ENCODE assay signal across 17 cellular contexts in the genomic region with DNA sequence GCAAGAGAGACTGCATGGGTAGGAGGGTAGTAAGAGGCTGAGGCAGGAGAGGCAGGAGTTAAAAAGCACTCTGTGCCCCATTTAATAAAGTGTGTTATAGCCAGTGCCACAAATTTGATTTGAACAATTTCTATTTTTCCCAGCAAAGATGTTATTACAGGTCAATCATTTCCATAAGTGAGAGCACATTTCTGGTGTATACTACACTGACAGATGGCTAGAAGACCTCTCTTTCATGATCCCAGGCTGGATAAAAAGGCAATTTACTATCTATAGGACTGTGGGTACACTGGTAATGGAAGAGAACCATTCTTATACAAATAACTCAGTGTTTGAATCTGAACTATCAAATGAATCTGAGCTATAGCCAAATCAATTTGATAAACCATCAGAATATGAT.
DNase-seq lines count a peak whose midpoint lies in the region; ATAC-seq and TF ChIP-seq lines count a peak whose summit lies in the region.
"Had no signal": no experiment of that assay in that cellular context is flagged by ENCODE, and none has a peak within 500 bp of the region (broad histone marks: within the 10 kb centered on the region; RNA-seq: fewer than 3 reads in every experiment).

No MANE protein-coding gene starts in this region.

- intact Hi-C loops in testis (cut with DNase I; ENCODE audit: low total_unique reads): no loop called here

- H2AFZ ChIP-seq in SK-N-SH (ENCODE audit: low read depth) (no peak overlapping the region), neural cell (ENCODE audit: low read depth, low read length) (no peak overlapping the region)

- H3K4me1 ChIP-seq in SK-N-SH (ENCODE audit: control insufficient read depth in 1 of 2, insufficient read depth in 2 of 2, low read depth in 1 of 2, low read length in 1 of 2) (peaks cover 0 to 2% of the 10 kb centered on the region in 2 experiments; a peak in 2 of 4 replicates), testis (no peaks in the 10 kb centered on the region)
- H3K4me1 ChIP-seq: BE2C, BLaER1 had no signal

- H4K20me1 ChIP-seq in SK-N-SH (ENCODE audit: insufficient read depth) (no peaks in the 10 kb centered on the region), neural cell (ENCODE audit: insufficient read depth) (no peaks in the 10 kb centered on the region)
- H4K20me1 ChIP-seq: BLaER1 had no signal

- H3K27me3 ChIP-seq in SK-N-SH (ENCODE audit: insufficient read depth) (no peaks in the 10 kb centered on the region), neural cell (ENCODE audit: insufficient read depth, low read depth, low read length) (no peaks in the 10 kb centered on the region), testis (no peaks in the 10 kb centered on the region)
- H3K27me3 ChIP-seq: BE2C, BLaER1 had no signal

- TF ChIP-seq CTCF in SK-N-SH (IDR thresholded peaks at IDR 0.05) (no peak), neural cell (IDR thresholded peaks at IDR 0.05; ENCODE audit: poor library complexity, severe bottlenecking) (no peak), testis (IDR thresholded peaks at IDR 0.05) (no peak)

- no peaks in the 10 kb centered on the region for H3K9me3 ChIP-seq in SK-N-SH
- H3K9me3 ChIP-seq in neural cell (ENCODE audit: low read length): no peaks in the 10 kb centered on the region
- H3K9me3 ChIP-seq in testis: no peaks in the 10 kb centered on the region
- H3K9me3 ChIP-seq: BE2C, BLaER1, Caco-2 had no signal

- no peaks in the 10 kb centered on the region for H3F3A ChIP-seq in SK-N-SH (replicated peaks; ENCODE audit: insufficient read depth)
- H3F3A ChIP-seq in neural cell (ENCODE audit: insufficient read depth, low read length, poor library complexity, severe bottlenecking): no peaks in the 10 kb centered on the region

- DNase-seq in NCI-H2227 treated with DMSO at 0.1 percent for 48 hours (lab: John Stamatoyannopoulos, UW) (peak; percentile 26), SK-N-SH (peak; percentile 56), C1 segment of cervical spinal cord (lab: John Stamatoyannopoulos, UW) (no peak), left lobe of liver (ENCODE audit: low spot score) (no peak), testis (no peak)
- DNase-seq: 8988T; ACHN; BE2C; Caco-2; Calu3; CD4-positive, alpha-beta T cell; CD8-positive, alpha-beta T cell; DMS79 treated with DMSO at 0.1 percent for 48 hours; GF-D8 had no signal

- POLR2A ChIA-PET in SK-N-SH (lab: Yijun Ruan, JAX): no interaction called here

- TF ChIP-seq EP300 in SK-N-SH (IDR thresholded peaks at IDR 0.05; ENCODE audit: borderline replicate concordance in 1 of 2, low read depth in 1 of 2, low read length in 1 of 2): peak in 1 of 2 experiments; percentile 61; a peak in 2 of 4 replicates
- peak; percentile 47 for TF ChIP-seq EP300 in neural cell (conservative IDR thresholded peaks at IDR 0.05; ENCODE audit: poor library complexity, severe bottlenecking)

- no peak for TF ChIP-seq POLR2A in testis (IDR thresholded peaks at IDR 0.05)

- H3K9me2 ChIP-seq in SK-N-SH (no peaks in the 10 kb centered on the region), neural cell (ENCODE audit: insufficient read depth, low read length) (no peaks in the 10 kb centered on the region)

- H3K9ac ChIP-seq in SK-N-SH (no peak overlapping the region), neural cell (ENCODE audit: low read length) (no peak overlapping the region)
- H3K9ac ChIP-seq: BLaER1 had no signal

- TF ChIP-seq RAD21 in SK-N-SH (IDR thresholded peaks at IDR 0.05; ENCODE audit: low read length): no peak; the same call in 1 of the 2 replicates
- TF ChIP-seq RAD21 in neural cell (conservative IDR thresholded peaks at IDR 0.05): no peak

- CTCF ChIA-PET in SK-N-SH (lab: Yijun Ruan, JAX): no interaction called here

- no peak overlapping the region for H3K4me2 ChIP-seq in SK-N-SH
- no peak overlapping the region for H3K4me2 ChIP-seq in neural cell (ENCODE audit: low read length)
- H3K4me2 ChIP-seq: BLaER1 had no signal

- peak overlapping the region in 1 of 2 experiments; percentile 60; a peak in 1 of 4 replicates for H3K27ac ChIP-seq in SK-N-SH (ENCODE audit: low read depth in 2 of 2, low read length in 1 of 2)
- H3K27ac ChIP-seq in neural cell (ENCODE audit: low read length): peak overlapping the region; percentile 26
- no peak overlapping the region for H3K27ac ChIP-seq in testis
- H3K27ac ChIP-seq: BLaER1, C4-2B had no signal

- H3K36me3 ChIP-seq in SK-N-SH (replicated peaks in 1 of 2; ENCODE audit: control insufficient read depth in 1 of 2, insufficient read depth in 2 of 2, low read length in 1 of 2) (no peaks in the 10 kb centered on the region), neural cell (ENCODE audit: insufficient read depth, low read length) (no peaks in the 10 kb centered on the region), testis (ENCODE audit: low read depth, missing control alignments) (no peaks in the 10 kb centered on the region)
- H3K36me3 ChIP-seq: BE2C, BLaER1 had no signal

- H3K79me2 ChIP-seq in SK-N-SH (ENCODE audit: insufficient read depth) (no peaks in the 10 kb centered on the region), neural cell (replicated peaks; ENCODE audit: insufficient read depth, low read length) (no peaks in the 10 kb centered on the region)

- H3K4me3 ChIP-seq in SK-N-SH (ENCODE audit: low read depth in 2 of 2, low read length in 1 of 2) (no peak overlapping the region), neural cell (ENCODE audit: low read length) (no peak overlapping the region), testis (no peak overlapping the region)
- H3K4me3 ChIP-seq: BLaER1 had no signal

- ATAC-seq in left lobe of liver: no peak
- ATAC-seq: CD8-positive, alpha-beta T cell had no signal

TF ChIP-seq in SK-N-SH, 30 proteins besides CTCF, POLR2A, EP300 and RAD21 (continues in another document):
- TF ChIP-seq FOXJ3 (CRISPR knock-in tag; IDR thresholded peaks at IDR 0.05) (no peak), MEF2A (IDR thresholded peaks at IDR 0.05; ENCODE audit: borderline replicate concordance, low read depth) (no peak), YY1 (IDR thresholded peaks at IDR 0.05; ENCODE audit: low read depth) (no peak), ELF1 (IDR thresholded peaks at IDR 0.05) (no peak)
- TF ChIP-seq, protein P1, sequence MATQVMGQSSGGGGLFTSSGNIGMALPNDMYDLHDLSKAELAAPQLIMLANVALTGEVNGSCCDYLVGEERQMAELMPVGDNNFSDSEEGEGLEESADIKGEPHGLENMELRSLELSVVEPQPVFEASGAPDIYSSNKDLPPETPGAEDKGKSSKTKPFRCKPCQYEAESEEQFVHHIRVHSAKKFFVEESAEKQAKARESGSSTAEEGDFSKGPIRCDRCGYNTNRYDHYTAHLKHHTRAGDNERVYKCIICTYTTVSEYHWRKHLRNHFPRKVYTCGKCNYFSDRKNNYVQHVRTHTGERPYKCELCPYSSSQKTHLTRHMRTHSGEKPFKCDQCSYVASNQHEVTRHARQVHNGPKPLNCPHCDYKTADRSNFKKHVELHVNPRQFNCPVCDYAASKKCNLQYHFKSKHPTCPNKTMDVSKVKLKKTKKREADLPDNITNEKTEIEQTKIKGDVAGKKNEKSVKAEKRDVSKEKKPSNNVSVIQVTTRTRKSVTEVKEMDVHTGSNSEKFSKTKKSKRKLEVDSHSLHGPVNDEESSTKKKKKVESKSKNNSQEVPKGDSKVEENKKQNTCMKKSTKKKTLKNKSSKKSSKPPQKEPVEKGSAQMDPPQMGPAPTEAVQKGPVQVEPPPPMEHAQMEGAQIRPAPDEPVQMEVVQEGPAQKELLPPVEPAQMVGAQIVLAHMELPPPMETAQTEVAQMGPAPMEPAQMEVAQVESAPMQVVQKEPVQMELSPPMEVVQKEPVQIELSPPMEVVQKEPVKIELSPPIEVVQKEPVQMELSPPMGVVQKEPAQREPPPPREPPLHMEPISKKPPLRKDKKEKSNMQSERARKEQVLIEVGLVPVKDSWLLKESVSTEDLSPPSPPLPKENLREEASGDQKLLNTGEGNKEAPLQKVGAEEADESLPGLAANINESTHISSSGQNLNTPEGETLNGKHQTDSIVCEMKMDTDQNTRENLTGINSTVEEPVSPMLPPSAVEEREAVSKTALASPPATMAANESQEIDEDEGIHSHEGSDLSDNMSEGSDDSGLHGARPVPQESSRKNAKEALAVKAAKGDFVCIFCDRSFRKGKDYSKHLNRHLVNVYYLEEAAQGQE (IDR thresholded peaks at IDR 0.05; ENCODE audit: low read depth, low read length): no peak

TF ChIP-seq in neural cell, 6 proteins besides CTCF, POLR2A, EP300 and RAD21:
- TF ChIP-seq, protein P1 (IDR thresholded peaks at IDR 0.05; ENCODE audit: borderline replicate concordance): no peak
- TF ChIP-seq POLR2AphosphoS5 (IDR thresholded peaks at IDR 0.05): peak; percentile 49

Comparison
In these comparisons a context has a peak if more than half of its experiments do, and no peak if none do; other contexts are left out.
1. DNase-seq: peak in NCI-H2227 treated with DMSO at 0.1 percent for 48 hours (single experiment) and SK-N-SH (single experiment); none in C1 segment of cervical spinal cord (0 of 14), left lobe of liver (single experiment) and testis (single experiment).